In genomic region chr2:60366178-60366577, GRCh38 we compare ENCODE assay signal across 13 cellular contexts.
DNase-seq lines count a peak whose midpoint lies in the region; ATAC-seq, FAIRE-seq and TF ChIP-seq lines count a peak whose summit lies in the region.
"Had no signal": no experiment of that assay in that cellular context is flagged by ENCODE, and none has a peak within 500 bp of the region (broad histone marks: within the 10 kb centered on the region; RNA-seq: fewer than 3 reads in every experiment).

No MANE protein-coding gene starts in this region.

- no peak for FAIRE-seq in small intestine (lab: Jason Lieb, UNC)

- no peaks in the 10 kb centered on the region for H3K36me3 ChIP-seq in small intestine (ENCODE audit: control insufficient read depth in 2 of 2, insufficient read depth in 2 of 2, low read length in 2 of 2)
- H3K36me3 ChIP-seq: brain microvascular endothelial cell had no signal

- peak; percentile 57 for ATAC-seq in GM19455 (IDR thresholded peaks at IDR 0.05; ENCODE audit: unreplicated experiment)
- peak; percentile 57 for ATAC-seq in HG03442 (IDR thresholded peaks at IDR 0.05; ENCODE audit: unreplicated experiment)
- ATAC-seq in activated B cell treated with CpG ODN at 0.5 μM for 24 hours (ENCODE audit: low read depth) = peak; percentile 60
- no peak for ATAC-seq in naive thymus-derived CD8-positive, alpha-beta T cell

- 69 to 89% (median 84%) methylated on average over 3 of the region's 3 CpGs for WGBS in small intestine, 3 donors

- no peak overlapping the region for H3K27ac ChIP-seq in small intestine (ENCODE audit: low read depth in 1 of 2, low read length in 1 of 2)
- H3K27ac ChIP-seq: brain microvascular endothelial cell, RWPE1 had no signal

- peaks cover 99% of the 10 kb centered on the region for H3K4me1 Mint-ChIP-seq in activated B cell treated with CpG ODN at 0.5 μM for 24 hours
- H3K4me1 Mint-ChIP-seq in activated CD4-positive, alpha-beta memory T cell treated with anti-CD3 and anti-CD28 coated beads, Interleukin-2, amount 10 ng/mL, durations not matched to agents 7 days and 5 days = no peaks in the 10 kb centered on the region
- H3K4me1 Mint-ChIP-seq in naive thymus-derived CD8-positive, alpha-beta T cell = peaks cover 0 to 68% (median 4%) of the 10 kb centered on the region in 4 donors

- intact Hi-C loops in activated B cell treated with CpG ODN at 0.5 μM for 24 hours (cut with micrococcal nuclease) = loop anchor here (1.0 to 5.0 kb wide), 2 partner anchors 12 to 46 kb away; no protein-coding TSS in a partner anchor

- DNase-seq in CMK (ENCODE audit: low read depth) = peak; percentile 92
- no peak for DNase-seq in activated B cell treated with CpG ODN at 0.5 μM for 24 hours
- DNase-seq in SW 1271 (lab: John Stamatoyannopoulos, UW) = no peak
- DNase-seq in small intestine = no peak
- DNase-seq in activated CD4-positive, alpha-beta memory T cell treated with anti-CD3 and anti-CD28 coated beads, Interleukin-2, amount 10 ng/mL, durations not matched to agents 7 days and 5 days = no peak
- no peak for DNase-seq in naive thymus-derived CD8-positive, alpha-beta T cell
- DNase-seq: C1 segment of cervical spinal cord, NCI-H1092, retina had no signal

- H3K36me3 Mint-ChIP-seq in activated B cell treated with CpG ODN at 0.5 μM for 24 hours (ENCODE audit: low read depth) = peaks cover 4% of the 10 kb centered on the region
- H3K36me3 Mint-ChIP-seq in activated CD4-positive, alpha-beta memory T cell treated with anti-CD3 and anti-CD28 coated beads, Interleukin-2, amount 10 ng/mL, durations not matched to agents 7 days and 5 days (ENCODE audit: low read depth) = no peaks in the 10 kb centered on the region
- H3K36me3 Mint-ChIP-seq in naive thymus-derived CD8-positive, alpha-beta T cell = no peaks in the 10 kb centered on the region

- H3K9me3 Mint-ChIP-seq in activated B cell treated with CpG ODN at 0.5 μM for 24 hours = peaks cover 2% of the 10 kb centered on the region
- peaks cover 2% of the 10 kb centered on the region for H3K9me3 Mint-ChIP-seq in activated CD4-positive, alpha-beta memory T cell treated with anti-CD3 and anti-CD28 coated beads, Interleukin-2, amount 10 ng/mL, durations not matched to agents 7 days and 5 days
- peaks cover 0 to 2% (median 0%) of the 10 kb centered on the region in 9 donors for H3K9me3 Mint-ChIP-seq in naive thymus-derived CD8-positive, alpha-beta T cell

- CTCF ChIA-PET in activated B cell treated with CpG ODN at 0.5 μM for 24 hours (lab: Charles Lee) = interaction anchor here (0.9 to 2.2 kb wide), 6 partner anchors 10 to 184 kb away, joined by 3 to 8 read pairs (median 4); no protein-coding TSS in a partner anchor
- CTCF ChIA-PET in activated CD4-positive, alpha-beta memory T cell treated with anti-CD3 and anti-CD28 coated beads, Interleukin-2, amount 10 ng/mL, durations not matched to agents 7 days and 5 days (lab: Charles Lee) = no interaction called here

- H3K4me3 Mint-ChIP-seq in activated B cell treated with CpG ODN at 0.5 μM for 24 hours = peak overlapping the region; percentile 62
- no peak overlapping the region for H3K4me3 Mint-ChIP-seq in activated CD4-positive, alpha-beta memory T cell treated with anti-CD3 and anti-CD28 coated beads, Interleukin-2, amount 10 ng/mL, durations not matched to agents 7 days and 5 days
- no peak overlapping the region for H3K4me3 Mint-ChIP-seq in naive thymus-derived CD8-positive, alpha-beta T cell

- H3K4me3 ChIP-seq in small intestine (ENCODE audit: low read depth in 1 of 2, low read length in 2 of 2) = no peak overlapping the region

- H3K27ac Mint-ChIP-seq in activated B cell treated with CpG ODN at 0.5 μM for 24 hours = peak overlapping the region; percentile 95
- no peak overlapping the region for H3K27ac Mint-ChIP-seq in activated CD4-positive, alpha-beta memory T cell treated with anti-CD3 and anti-CD28 coated beads, Interleukin-2, amount 10 ng/mL, durations not matched to agents 7 days and 5 days
- peak overlapping the region in 1 of 10 donors; percentile 69 for H3K27ac Mint-ChIP-seq in naive thymus-derived CD8-positive, alpha-beta T cell

- H3K27me3 Mint-ChIP-seq in activated B cell treated with CpG ODN at 0.5 μM for 24 hours = no peaks in the 10 kb centered on the region
- H3K27me3 Mint-ChIP-seq in activated CD4-positive, alpha-beta memory T cell treated with anti-CD3 and anti-CD28 coated beads, Interleukin-2, amount 10 ng/mL, durations not matched to agents 7 days and 5 days = no peaks in the 10 kb centered on the region
- peaks cover 0 to 3% (median 0%) of the 10 kb centered on the region in 5 donors for H3K27me3 Mint-ChIP-seq in naive thymus-derived CD8-positive, alpha-beta T cell

- H3K27me3 ChIP-seq in small intestine (ENCODE audit: control insufficient read depth in 2 of 2, insufficient read depth in 2 of 2, low read length in 2 of 2) = no peaks in the 10 kb centered on the region
- H3K27me3 ChIP-seq: brain microvascular endothelial cell had no signal

- H3K9me3 ChIP-seq in small intestine (ENCODE audit: control insufficient read depth, low read depth) = no peaks in the 10 kb centered on the region

- TF ChIP-seq CTCF in activated B cell treated with CpG ODN at 0.5 μM for 24 hours (IDR thresholded peaks at IDR 0.05) = no peak

- POLR2A ChIA-PET in activated B cell treated with CpG ODN at 0.5 μM for 24 hours (lab: Charles Lee) = interaction anchor here (0.6 to 7.6 kb wide), 9 partner anchors 13 to 187 kb away, joined by 3 to 75 read pairs (median 6); partner anchors contain the start of gene BCL11A
- POLR2A ChIA-PET in activated CD4-positive, alpha-beta memory T cell treated with anti-CD3 and anti-CD28 coated beads, Interleukin-2, amount 10 ng/mL, durations not matched to agents 7 days and 5 days (lab: Charles Lee) = no interaction called here
- POLR2A ChIA-PET in naive thymus-derived CD8-positive, alpha-beta T cell (lab: Charles Lee) = no interaction called here

- H3K4me1 ChIP-seq in small intestine (ENCODE audit: control insufficient read depth in 2 of 2, insufficient read depth in 1 of 2, low read depth in 1 of 2, low read length in 1 of 2) = no peaks in the 10 kb centered on the region

Comparison
In these comparisons a context has a peak if more than half of its experiments do, and no peak if none do; other contexts are left out.
1. ATAC-seq: peak in GM19455 (single experiment), HG03442 (single experiment) and activated B cell treated with CpG ODN at 0.5 μM for 24 hours (single experiment); none in naive thymus-derived CD8-positive, alpha-beta T cell (0 of 2).